8 cellular contexts compared by ENCODE assay signal in genomic region chr19:41993612-41994483, GRCh38. TPM values are rescaled to one million over a fixed set of nuclear protein-coding genes. Genes with fewer than 3 reads are reported as not detected.
DNase-seq lines count a peak whose midpoint lies in the region; ATAC-seq and TF ChIP-seq lines count a peak whose summit lies in the region.

Gene ATP1A3 (minus strand): TSS chr19:41994230. CDS start chr19:41994076, 154 bp downstream.

- DNase-seq in AG10803 (ENCODE audit: low read depth) (peak; percentile 24), H4 (ENCODE audit: low spot score) (peak; percentile 40), NCI-H526 (lab: John Stamatoyannopoulos, UW) (peak; percentile 54 to 95), SKM-1 (lab: John Stamatoyannopoulos, UW; ENCODE audit: unreplicated experiment) (no peak)
- DNase-seq in activated CD4-positive, alpha-beta memory T cell treated with anti-CD3 and anti-CD28 coated beads for 36 hours, result peak; percentile 64
- peak; percentile 59 to 63 (median 63) for DNase-seq in effector memory CD8-positive, alpha-beta T cell
- peak; percentile 56 for DNase-seq in stimulated activated CD8-positive, alpha-beta memory T cell treated with anti-CD3 and anti-CD28 coated beads, Interleukin-4, amount 100 ng/mL, for 24 hours (ENCODE audit: low read depth)

- no peaks in the 10 kb centered on the region for H3K36me3 ChIP-seq in mesodermal cell (ENCODE audit: control insufficient read depth, insufficient read depth, low read length)

- H3K4me1 Mint-ChIP-seq in activated CD4-positive, alpha-beta memory T cell treated with anti-CD3 and anti-CD28 coated beads for 36 hours (ENCODE audit: low read depth), result peaks cover 19% of the 10 kb centered on the region
- H3K4me1 Mint-ChIP-seq in effector memory CD8-positive, alpha-beta T cell (ENCODE audit: low read depth in 2 of 2), result peaks cover 24 to 30% of the 10 kb centered on the region in 2 donors

- no peaks in the 10 kb centered on the region for H3K36me3 Mint-ChIP-seq in activated CD4-positive, alpha-beta memory T cell treated with anti-CD3 and anti-CD28 coated beads for 36 hours
- H3K36me3 Mint-ChIP-seq in effector memory CD8-positive, alpha-beta T cell (ENCODE audit: insufficient read depth), result peaks cover 5% of the 10 kb centered on the region

- TF ChIP-seq CTCF in AG10803 (conservative IDR thresholded peaks at IDR 0.05; ENCODE audit: low read length), result no peak

- 3% methylated on average over 56 to 72 of the region's 84 CpGs for WGBS in mesodermal cell (ENCODE audit: insufficient coverage in 2 of 2), 2 experiments

- H3K4me3 Mint-ChIP-seq in activated CD4-positive, alpha-beta memory T cell treated with anti-CD3 and anti-CD28 coated beads for 36 hours, result peak within 1 kb of the TSS; percentile 62
- peak within 1 kb of the TSS; percentile 80 to 88 for H3K4me3 Mint-ChIP-seq in effector memory CD8-positive, alpha-beta T cell

- H3K9me3 Mint-ChIP-seq in activated CD4-positive, alpha-beta memory T cell treated with anti-CD3 and anti-CD28 coated beads for 36 hours, result no peaks in the 10 kb centered on the region
- no peaks in the 10 kb centered on the region for H3K9me3 Mint-ChIP-seq in effector memory CD8-positive, alpha-beta T cell

- CTCF ChIA-PET in activated CD4-positive, alpha-beta memory T cell treated with anti-CD3 and anti-CD28 coated beads for 36 hours (lab: Charles Lee), result interaction anchor here (1.7 kb wide), 1 partner anchor 41 kb away, joined by 6 read pairs; no protein-coding TSS in a partner anchor

- no peak within 1 kb of the TSS; the same call in 1 of the 2 replicates for H3K4me3 ChIP-seq in AG10803 (ENCODE audit: low read length)
- H3K4me3 ChIP-seq in mesodermal cell (ENCODE audit: extremely low read depth, insufficient read depth, low read length, poor library complexity, severe bottlenecking), result peak within 1 kb of the TSS; percentile 36

- peak; percentile 83 for ATAC-seq in effector memory CD8-positive, alpha-beta T cell (replicated peaks)

- H3K4me1 ChIP-seq in mesodermal cell (ENCODE audit: control insufficient read depth, insufficient read depth, low read length, poor library complexity, severe bottlenecking), result peaks cover 12% of the 10 kb centered on the region

- H3K9me3 ChIP-seq in mesodermal cell (ENCODE audit: control insufficient read depth, low read length), result no peaks in the 10 kb centered on the region

- POLR2A ChIA-PET in activated CD4-positive, alpha-beta memory T cell treated with anti-CD3 and anti-CD28 coated beads for 36 hours (lab: Charles Lee), result interaction anchor here (0.9 kb wide), 1 partner anchor 82 kb away, joined by 4 read pairs; the partner anchor contains the start of gene ZNF574

- H3K27me3 Mint-ChIP-seq in activated CD4-positive, alpha-beta memory T cell treated with anti-CD3 and anti-CD28 coated beads for 36 hours, result peaks cover 34% of the 10 kb centered on the region
- peaks cover 34 to 37% of the 10 kb centered on the region in 2 donors for H3K27me3 Mint-ChIP-seq in effector memory CD8-positive, alpha-beta T cell

- intact Hi-C loops in activated CD4-positive, alpha-beta memory T cell treated with anti-CD3 and anti-CD28 coated beads for 36 hours (cut with micrococcal nuclease), result no loop called here

- H3K27ac Mint-ChIP-seq in activated CD4-positive, alpha-beta memory T cell treated with anti-CD3 and anti-CD28 coated beads for 36 hours, result no peak within 1 kb of the TSS
- peak within 1 kb of the TSS; percentile 89 to 95 for H3K27ac Mint-ChIP-seq in effector memory CD8-positive, alpha-beta T cell

- no peak within 1 kb of the TSS for H3K27ac ChIP-seq in mesodermal cell (ENCODE audit: low read depth, low read length, severe bottlenecking)

RNA-seq across cellular contexts. Expression of gene ATP1A3, which starts in this region (rescaled TPM):
- total RNA-seq in H4 (2014; rRNA removed; shearing (Covaris generic)), result 2.1 and 2.8 TPM in 2 replicates
- total RNA-seq in activated CD4-positive, alpha-beta memory T cell treated with anti-CD3 and anti-CD28 coated beads for 36 hours, result under 1 TPM; 0.64 to 0.85 TPM
- polyA plus RNA-seq in mesodermal cell (2013, experiment 1 of 2), result 3.8 TPM
- 2.3 TPM for polyA plus RNA-seq in mesodermal cell (2013, experiment 2 of 2)

Comparison
In these comparisons a context has a peak if more than half of its experiments do, and no peak if none do; other contexts are left out.
1. Peak in DNase-seq in activated CD4-positive, alpha-beta memory T cell treated with anti-CD3 and anti-CD28 coated beads for 36 hours; RNA of the gene not detected or under 1 TPM.